In genomic region chr6:3337521-3338350, GRCh38 we compare ENCODE assay signal across 10 cellular contexts.
DNase-seq lines count a peak whose midpoint lies in the region; ATAC-seq and TF ChIP-seq lines count a peak whose summit lies in the region.
"Had no signal": no experiment of that assay in that cellular context is flagged by ENCODE, and none has a peak within 500 bp of the region (broad histone marks: within the 10 kb centered on the region; RNA-seq: fewer than 3 reads in every experiment).

No MANE protein-coding gene starts in this region.

- H3K9me3 Mint-ChIP-seq in activated T-cell treated with anti-CD3 and anti-CD28 coated beads, Interleukin-2, amount 50 U/mL, for 72 hours, result no peaks in the 10 kb centered on the region
- no peaks in the 10 kb centered on the region for H3K9me3 Mint-ChIP-seq in activated T-cell treated with anti-CD3 and anti-CD28 coated beads, Interleukin-2, amount 50 U/mL, for 4 hours
- no peaks in the 10 kb centered on the region for H3K9me3 Mint-ChIP-seq in type B pancreatic cell
- H3K9me3 Mint-ChIP-seq in activated CD8-positive, alpha-beta T cell treated with anti-CD3 and anti-CD28 coated beads, Interleukin-2, amount 10 ng/mL, durations not matched to agents 7 days and 5 days (ENCODE audit: insufficient read depth), result no peaks in the 10 kb centered on the region

- POLR2A ChIA-PET in activated CD8-positive, alpha-beta T cell treated with anti-CD3 and anti-CD28 coated beads, Interleukin-2, amount 10 ng/mL, durations not matched to agents 7 days and 5 days (lab: Charles Lee), result no interaction called here

- no peak for ATAC-seq in activated T-cell treated with anti-CD3 and anti-CD28 coated beads, Interleukin-2, amount 50 U/mL, for 72 hours (replicated peaks in 1 of 2)
- ATAC-seq in activated T-cell treated with anti-CD3 and anti-CD28 coated beads, Interleukin-2, amount 50 U/mL, for 4 hours, result no peak
- ATAC-seq in HG03378 (IDR thresholded peaks at IDR 0.05; ENCODE audit: unreplicated experiment), result no peak
- ATAC-seq in activated CD8-positive, alpha-beta T cell treated with anti-CD3 and anti-CD28 coated beads, Interleukin-2, amount 10 ng/mL, durations not matched to agents 7 days and 5 days, result no peak

- peak overlapping the region; percentile 59 for H3K27ac Mint-ChIP-seq in activated T-cell treated with anti-CD3 and anti-CD28 coated beads, Interleukin-2, amount 50 U/mL, for 72 hours
- H3K27ac Mint-ChIP-seq in type B pancreatic cell, result peak overlapping the region; percentile 8
- H3K27ac Mint-ChIP-seq in activated CD8-positive, alpha-beta T cell treated with anti-CD3 and anti-CD28 coated beads, Interleukin-2, amount 10 ng/mL, durations not matched to agents 7 days and 5 days, result no peak overlapping the region

- CTCF ChIA-PET in activated CD8-positive, alpha-beta T cell treated with anti-CD3 and anti-CD28 coated beads, Interleukin-2, amount 10 ng/mL, durations not matched to agents 7 days and 5 days (lab: Charles Lee), result interaction anchor here (1.0 kb wide), 1 partner anchor 980 kb away, joined by 3 read pairs; no protein-coding TSS in a partner anchor

- no peak for TF ChIP-seq CTCF in type B pancreatic cell (conservative IDR thresholded peaks at IDR 0.05)

- no peaks in the 10 kb centered on the region for H3K36me3 Mint-ChIP-seq in activated T-cell treated with anti-CD3 and anti-CD28 coated beads, Interleukin-2, amount 50 U/mL, for 72 hours (ENCODE audit: insufficient read depth in 2 of 2)
- peaks cover 2% of the 10 kb centered on the region for H3K36me3 Mint-ChIP-seq in activated T-cell treated with anti-CD3 and anti-CD28 coated beads, Interleukin-2, amount 50 U/mL, for 4 hours (ENCODE audit: insufficient read depth)
- H3K36me3 Mint-ChIP-seq in type B pancreatic cell, result peaks cover 4% of the 10 kb centered on the region
- H3K36me3 Mint-ChIP-seq in activated CD8-positive, alpha-beta T cell treated with anti-CD3 and anti-CD28 coated beads, Interleukin-2, amount 10 ng/mL, durations not matched to agents 7 days and 5 days (ENCODE audit: low read depth), result no peaks in the 10 kb centered on the region

- no peak for DNase-seq in activated T-cell treated with anti-CD3 and anti-CD28 coated beads, Interleukin-2, amount 50 U/mL, for 72 hours
- no peak for DNase-seq in activated T-cell treated with anti-CD3 and anti-CD28 coated beads, Interleukin-2, amount 50 U/mL, for 4 hours
- DNase-seq in RKO (ENCODE audit: low spot score), result peak; percentile 26
- DNase-seq in glomerular visceral epithelial cell (ENCODE audit: extremely low spot score), result peak; percentile 9
- no peak for DNase-seq in type B pancreatic cell (ENCODE audit: extremely low spot score, unreplicated experiment)
- no peak for DNase-seq in medulla oblongata (ENCODE audit: extremely low spot score)
- DNase-seq in activated CD8-positive, alpha-beta T cell treated with anti-CD3 and anti-CD28 coated beads, Interleukin-2, amount 10 ng/mL, durations not matched to agents 7 days and 5 days, result no peak
- DNase-seq: MM.1S, right lobe of liver had no signal

- H3K27me3 Mint-ChIP-seq in activated T-cell treated with anti-CD3 and anti-CD28 coated beads, Interleukin-2, amount 50 U/mL, for 72 hours (ENCODE audit: low read depth), result peaks cover 5% of the 10 kb centered on the region
- peaks cover 3% of the 10 kb centered on the region for H3K27me3 Mint-ChIP-seq in activated T-cell treated with anti-CD3 and anti-CD28 coated beads, Interleukin-2, amount 50 U/mL, for 4 hours (ENCODE audit: low read depth)
- no peaks in the 10 kb centered on the region for H3K27me3 Mint-ChIP-seq in type B pancreatic cell
- peaks cover 4% of the 10 kb centered on the region for H3K27me3 Mint-ChIP-seq in activated CD8-positive, alpha-beta T cell treated with anti-CD3 and anti-CD28 coated beads, Interleukin-2, amount 10 ng/mL, durations not matched to agents 7 days and 5 days (ENCODE audit: low read depth)

- H3K4me3 Mint-ChIP-seq in activated T-cell treated with anti-CD3 and anti-CD28 coated beads, Interleukin-2, amount 50 U/mL, for 72 hours, result peak overlapping the region in 1 of 2 donors; percentile 53
- no peak overlapping the region for H3K4me3 Mint-ChIP-seq in activated T-cell treated with anti-CD3 and anti-CD28 coated beads, Interleukin-2, amount 50 U/mL, for 4 hours
- H3K4me3 Mint-ChIP-seq in type B pancreatic cell, result peak overlapping the region; percentile 13
- no peak overlapping the region for H3K4me3 Mint-ChIP-seq in activated CD8-positive, alpha-beta T cell treated with anti-CD3 and anti-CD28 coated beads, Interleukin-2, amount 10 ng/mL, durations not matched to agents 7 days and 5 days

- H3K4me1 Mint-ChIP-seq in activated T-cell treated with anti-CD3 and anti-CD28 coated beads, Interleukin-2, amount 50 U/mL, for 72 hours (ENCODE audit: low read depth), result peaks cover 31% of the 10 kb centered on the region
- H3K4me1 Mint-ChIP-seq in activated T-cell treated with anti-CD3 and anti-CD28 coated beads, Interleukin-2, amount 50 U/mL, for 4 hours (ENCODE audit: low read depth), result peaks cover 10% of the 10 kb centered on the region
- H3K4me1 Mint-ChIP-seq in type B pancreatic cell (ENCODE audit: unreplicated experiment), result peaks cover 65% of the 10 kb centered on the region
- H3K4me1 Mint-ChIP-seq in activated CD8-positive, alpha-beta T cell treated with anti-CD3 and anti-CD28 coated beads, Interleukin-2, amount 10 ng/mL, durations not matched to agents 7 days and 5 days (ENCODE audit: low read depth), result peaks cover 10% of the 10 kb centered on the region

Comparison
In these comparisons a context has a peak if more than half of its experiments do, and no peak if none do; other contexts are left out.
1. DNase-seq: peak in RKO (single experiment) and glomerular visceral epithelial cell (single experiment); none in activated T-cell treated with anti-CD3 and anti-CD28 coated beads, Interleukin-2, amount 50 U/mL, for 72 hours (0 of 2), activated T-cell treated with anti-CD3 and anti-CD28 coated beads, Interleukin-2, amount 50 U/mL, for 4 hours (single experiment), type B pancreatic cell (single experiment), medulla oblongata (single experiment) and activated CD8-positive, alpha-beta T cell treated with anti-CD3 and anti-CD28 coated beads, Interleukin-2, amount 10 ng/mL, durations not matched to agents 7 days and 5 days (single experiment).